ENCODE assay signal across 1 cellular context in the genomic region with DNA sequence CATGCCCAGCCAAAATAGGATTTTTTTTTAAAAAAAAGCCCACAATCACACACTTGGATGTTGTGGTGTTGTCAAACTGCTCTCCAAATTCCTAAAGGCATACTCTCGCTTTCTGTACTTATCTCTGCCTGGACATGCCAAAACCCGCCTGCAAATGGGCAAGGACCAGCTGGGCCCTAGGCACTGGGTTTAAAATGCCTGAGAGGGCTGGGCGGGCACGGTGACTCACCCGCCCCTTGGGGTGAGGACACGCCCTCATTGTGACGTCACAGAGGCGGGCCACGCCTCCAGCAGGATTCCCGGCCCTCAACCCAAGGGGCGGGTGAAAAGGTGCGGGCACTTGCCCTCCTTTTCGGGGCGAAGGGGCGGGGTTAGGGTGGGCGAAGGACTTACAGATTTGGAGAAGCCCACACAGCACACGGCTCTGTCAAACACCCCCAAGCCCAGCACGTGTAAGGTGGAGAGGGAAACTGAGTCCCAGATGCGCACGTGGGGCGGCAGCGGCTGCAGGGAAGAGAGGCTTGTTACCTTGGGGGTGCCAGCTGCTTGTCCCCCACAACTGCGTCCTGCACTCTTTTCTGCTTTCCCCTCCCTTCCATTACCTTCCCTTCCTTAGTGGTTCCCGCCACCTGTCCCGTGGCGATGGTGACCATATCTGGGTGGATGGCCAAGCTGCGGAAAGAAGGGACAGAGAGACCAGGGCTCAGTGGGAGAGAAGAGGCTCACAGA.
TF ChIP-seq lines count a peak whose summit lies in the region.

No MANE protein-coding gene starts in this region.

TF ChIP-seq in IMR-90, 13 proteins besides CTCF, POLR2A, EP300 and RAD21 (continued from another document):
- TF ChIP-seq, protein P1, sequence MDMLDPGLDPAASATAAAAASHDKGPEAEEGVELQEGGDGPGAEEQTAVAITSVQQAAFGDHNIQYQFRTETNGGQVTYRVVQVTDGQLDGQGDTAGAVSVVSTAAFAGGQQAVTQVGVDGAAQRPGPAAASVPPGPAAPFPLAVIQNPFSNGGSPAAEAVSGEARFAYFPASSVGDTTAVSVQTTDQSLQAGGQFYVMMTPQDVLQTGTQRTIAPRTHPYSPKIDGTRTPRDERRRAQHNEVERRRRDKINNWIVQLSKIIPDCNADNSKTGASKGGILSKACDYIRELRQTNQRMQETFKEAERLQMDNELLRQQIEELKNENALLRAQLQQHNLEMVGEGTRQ (IDR thresholded peaks at IDR 0.05; ENCODE audit: low read depth, low read length) = no peak
- TF ChIP-seq NFE2L2 (IDR thresholded peaks at IDR 0.05; ENCODE audit: low read depth, low read length) (no peak), MAZ (IDR thresholded peaks at IDR 0.05; ENCODE audit: borderline replicate concordance, low read depth, low read length) (peak; percentile 81; the same call in 1 of the 2 replicates), BHLHE40 (IDR thresholded peaks at IDR 0.05; ENCODE audit: low read depth, low read length) (0 out of 2 replicates have a peak, but pooled peaks have one; percentile 39), RCOR1 (IDR thresholded peaks at IDR 0.05; ENCODE audit: insufficient replicate concordance, low read length) (no peak), MAFK (IDR thresholded peaks at IDR 0.05; ENCODE audit: low read depth, low read length) (no peak), RFX5 (IDR thresholded peaks at IDR 0.05; ENCODE audit: low read depth, low read length) (no peak), CEBPB (IDR thresholded peaks at IDR 0.05; ENCODE audit: low read depth, low read length) (peak; percentile 42; the same call in 1 of the 2 replicates)
- TF ChIP-seq, protein P2, sequence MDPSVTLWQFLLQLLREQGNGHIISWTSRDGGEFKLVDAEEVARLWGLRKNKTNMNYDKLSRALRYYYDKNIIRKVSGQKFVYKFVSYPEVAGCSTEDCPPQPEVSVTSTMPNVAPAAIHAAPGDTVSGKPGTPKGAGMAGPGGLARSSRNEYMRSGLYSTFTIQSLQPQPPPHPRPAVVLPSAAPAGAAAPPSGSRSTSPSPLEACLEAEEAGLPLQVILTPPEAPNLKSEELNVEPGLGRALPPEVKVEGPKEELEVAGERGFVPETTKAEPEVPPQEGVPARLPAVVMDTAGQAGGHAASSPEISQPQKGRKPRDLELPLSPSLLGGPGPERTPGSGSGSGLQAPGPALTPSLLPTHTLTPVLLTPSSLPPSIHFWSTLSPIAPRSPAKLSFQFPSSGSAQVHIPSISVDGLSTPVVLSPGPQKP (IDR thresholded peaks at IDR 0.05; ENCODE audit: borderline replicate concordance, low read depth, low read length) = no peak
